8 cellular contexts compared by ENCODE assay signal in genomic region chr1:159161001-159161718, GRCh38. TPM values are rescaled to one million over a fixed set of nuclear protein-coding genes. Genes with fewer than 3 reads are reported as not detected.
DNase-seq lines count a peak whose midpoint lies in the region; ATAC-seq and TF ChIP-seq lines count a peak whose summit lies in the region.

No MANE protein-coding gene starts in this region.

- H3K9me2 ChIP-seq in neural cell (ENCODE audit: insufficient read depth, low read length), result no peaks in the 10 kb centered on the region

- ATAC-seq in DND-41 (ENCODE audit: insufficient read depth, low read depth), result peak; percentile 91
- ATAC-seq in GM21526 (IDR thresholded peaks at IDR 0.05; ENCODE audit: low FRiP score, unreplicated experiment), result peak; percentile 94
- peak; percentile 92 for ATAC-seq in stimulated activated naive CD8-positive, alpha-beta T cell treated with anti-CD3 and anti-CD28 coated beads, Interleukin-15, amount 100 ng/mL, for 72 hours

- TF ChIP-seq POLR2A in esophagus squamous epithelium (IDR thresholded peaks at IDR 0.05), result no peak

- no peaks in the 10 kb centered on the region for H3F3A ChIP-seq in neural cell (ENCODE audit: insufficient read depth, low read length, poor library complexity, severe bottlenecking)

- H3K27ac Mint-ChIP-seq in stimulated activated naive CD8-positive, alpha-beta T cell treated with anti-CD3 and anti-CD28 coated beads, Interleukin-15, amount 100 ng/mL, for 72 hours, result no peak overlapping the region

- TF ChIP-seq CTCF in DND-41 (IDR thresholded peaks at IDR 0.05; ENCODE audit: borderline replicate concordance, extremely low read depth, low read length, poor library complexity, severe bottlenecking) (peak; percentile 98), esophagus squamous epithelium (IDR thresholded peaks at IDR 0.05) (peak; percentile 84 to 96 (median 93)), neural cell (IDR thresholded peaks at IDR 0.05; ENCODE audit: poor library complexity, severe bottlenecking) (peak; percentile 100)

- intact Hi-C loops in esophagus squamous epithelium (cut with DNase I), result loop anchor here (5.0 kb wide), 2 partner anchors 36 to 51 kb away; no protein-coding TSS in a partner anchor

- no peaks in the 10 kb centered on the region for H3K4me1 Mint-ChIP-seq in stimulated activated naive CD8-positive, alpha-beta T cell treated with anti-CD3 and anti-CD28 coated beads, Interleukin-15, amount 100 ng/mL, for 72 hours

- H4K20me1 ChIP-seq in DND-41 (ENCODE audit: insufficient read depth, low read length) (no peaks in the 10 kb centered on the region), neural cell (ENCODE audit: insufficient read depth) (no peaks in the 10 kb centered on the region)

- H3K4me2 ChIP-seq in DND-41 (ENCODE audit: insufficient read depth, low read length) (no peak overlapping the region), neural cell (ENCODE audit: low read length) (no peak overlapping the region)

- H3K9me3 ChIP-seq in DND-41 (ENCODE audit: insufficient read depth, low read length, severe bottlenecking), result no peaks in the 10 kb centered on the region
- no peaks in the 10 kb centered on the region for H3K9me3 ChIP-seq in esophagus squamous epithelium
- no peaks in the 10 kb centered on the region for H3K9me3 ChIP-seq in neural cell (ENCODE audit: low read length)

- DNase-seq in DND-41 (peak; percentile 67), HUDEP-2 (lab: John Stamatoyannopoulos, UW; ENCODE audit: unreplicated experiment in 76 of 76) (peak in 68 of 76 experiments; percentile 5 to 82 (median 54)), OCI-M1 (lab: John Stamatoyannopoulos, UW) (peak; percentile 93), activated T-cell treated with anti-CD3 and anti-CD28 coated beads for 4 hours (peak; percentile 48), esophagus squamous epithelium (lab: John Stamatoyannopoulos, UW) (no peak)
- DNase-seq in stimulated activated naive CD8-positive, alpha-beta T cell treated with anti-CD3 and anti-CD28 coated beads, Interleukin-15, amount 100 ng/mL, for 72 hours, result peak; percentile 48 to 59

- no peaks in the 10 kb centered on the region for H3K9me3 Mint-ChIP-seq in stimulated activated naive CD8-positive, alpha-beta T cell treated with anti-CD3 and anti-CD28 coated beads, Interleukin-15, amount 100 ng/mL, for 72 hours

- H3K27me3 ChIP-seq in DND-41 (ENCODE audit: insufficient read depth, low read length, poor library complexity) (peaks cover 5% of the 10 kb centered on the region), esophagus squamous epithelium (peaks cover 0 to 55% (median 0%) of the 10 kb centered on the region in 4 donors), neural cell (ENCODE audit: insufficient read depth, low read depth, low read length) (no peaks in the 10 kb centered on the region)

- no peak overlapping the region for H2AFZ ChIP-seq in DND-41 (ENCODE audit: low read depth, low read length)
- no peak overlapping the region for H2AFZ ChIP-seq in neural cell (ENCODE audit: low read depth, low read length)

- peaks cover 59% of the 10 kb centered on the region for H3K27me3 Mint-ChIP-seq in stimulated activated naive CD8-positive, alpha-beta T cell treated with anti-CD3 and anti-CD28 coated beads, Interleukin-15, amount 100 ng/mL, for 72 hours

- no peak overlapping the region for H3K4me3 Mint-ChIP-seq in stimulated activated naive CD8-positive, alpha-beta T cell treated with anti-CD3 and anti-CD28 coated beads, Interleukin-15, amount 100 ng/mL, for 72 hours

- H3K4me3 ChIP-seq in DND-41 (ENCODE audit: low read depth in 1 of 2, low read length in 2 of 2) (no peak overlapping the region), esophagus squamous epithelium (peak overlapping the region in 1 of 4 donors; percentile 13), neural cell (ENCODE audit: low read length) (no peak overlapping the region)

- H3K27ac ChIP-seq in DND-41 (ENCODE audit: low read length), result no peak overlapping the region
- peak overlapping the region in 3 of 4 donors; percentile 72 to 78 (median 75) for H3K27ac ChIP-seq in esophagus squamous epithelium
- no peak overlapping the region for H3K27ac ChIP-seq in neural cell (ENCODE audit: low read length)

- TF ChIP-seq RAD21 in neural cell (conservative IDR thresholded peaks at IDR 0.05), result peak; percentile 100

- no peak for TF ChIP-seq EP300 in neural cell (conservative IDR thresholded peaks at IDR 0.05; ENCODE audit: poor library complexity, severe bottlenecking)

- no peak overlapping the region for H3K9ac ChIP-seq in DND-41 (ENCODE audit: low read depth, low read length)
- H3K9ac ChIP-seq in neural cell (ENCODE audit: low read length), result no peak overlapping the region

- H3K4me1 ChIP-seq in DND-41 (ENCODE audit: insufficient read depth, low read length) (no peaks in the 10 kb centered on the region), esophagus squamous epithelium (peaks cover 0 to 19% (median 6%) of the 10 kb centered on the region in 3 donors)

- no peaks in the 10 kb centered on the region for H3K36me3 ChIP-seq in DND-41 (ENCODE audit: insufficient read depth, low read length)
- H3K36me3 ChIP-seq in esophagus squamous epithelium, result no peaks in the 10 kb centered on the region
- no peaks in the 10 kb centered on the region for H3K36me3 ChIP-seq in neural cell (ENCODE audit: insufficient read depth, low read length)

- 0 to 1% methylated on average over 4 of the region's 4 CpGs for WGBS in esophagus squamous epithelium, 2 donors

- no peaks in the 10 kb centered on the region for H3K79me2 ChIP-seq in DND-41 (ENCODE audit: insufficient read depth, low read length)
- no peaks in the 10 kb centered on the region for H3K79me2 ChIP-seq in neural cell (replicated peaks; ENCODE audit: insufficient read depth, low read length)

TF ChIP-seq in neural cell, 6 proteins besides CTCF, POLR2A, EP300 and RAD21:
- peak; percentile 100 for TF ChIP-seq SMC3 (conservative IDR thresholded peaks at IDR 0.05; ENCODE audit: poor library complexity)
- no peak for TF ChIP-seq MXI1 (conservative IDR thresholded peaks at IDR 0.05; ENCODE audit: poor library complexity, severe bottlenecking)
- no peak for TF ChIP-seq POLR2AphosphoS5 (IDR thresholded peaks at IDR 0.05)

RNA-seq across cellular contexts. Expression of gene CADM3, which starts 10.3 kb away (rescaled TPM):
- total RNA-seq in esophagus squamous epithelium, result 1 to 10 TPM in 2 of 4 donors, under 1 TPM in 2; 0.19 to 9.2 (median 3.3) TPM
- 81.7 and 91.2 TPM in 2 replicates for polyA plus RNA-seq in neural cell
- polyA minus RNA-seq in neural cell, result 90.6 and 94.0 TPM in 2 replicates

RNA-seq across cellular contexts. Expression of gene ACKR1, which starts 43.5 kb away (rescaled TPM):
- total RNA-seq in esophagus squamous epithelium, result 10 to 100 TPM in 3 of 4 donors, 1 to 10 TPM in 1; 2.2 to 67.9 (median 33.7) TPM
- 3.3 and 3.9 TPM in 2 replicates for polyA plus RNA-seq in neural cell
- 1.2 and 1.5 TPM in 2 replicates for polyA minus RNA-seq in neural cell

Comparison
In these comparisons a context has a peak if more than half of its experiments do, and no peak if none do; other contexts are left out.
1. H3K27ac ChIP-seq: peak in esophagus squamous epithelium (3 of 4); none in DND-41 (single experiment) and neural cell (single experiment).
2. Peak in every context shown above with its lines, with median percentiles within 50 percentile points of each other: ATAC-seq and CTCF ChIP-seq.